ENCODE assay signal across 19 cellular contexts in the genomic region with DNA sequence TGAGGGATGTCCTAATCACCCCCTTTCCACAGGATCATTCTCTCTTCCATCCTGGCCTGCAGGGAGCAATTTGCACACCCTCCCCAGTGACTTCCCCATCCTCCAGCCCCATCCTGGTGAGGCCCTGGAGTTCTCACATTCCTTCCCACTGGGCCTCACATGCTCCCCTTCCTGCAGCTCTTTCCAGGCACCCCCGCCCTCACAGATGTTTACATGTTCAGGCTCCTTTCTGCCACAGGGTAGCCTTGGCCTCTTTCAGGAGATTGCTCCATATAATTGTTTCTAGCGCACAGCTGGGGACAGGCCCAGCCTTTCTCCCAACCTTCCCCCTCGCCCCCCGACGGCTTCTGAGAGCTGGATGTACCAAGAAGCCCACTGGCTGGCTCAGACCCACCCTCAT.
DNase-seq lines count a peak whose midpoint lies in the region; ATAC-seq and TF ChIP-seq lines count a peak whose summit lies in the region.
"Had no signal": no experiment of that assay in that cellular context is flagged by ENCODE, and none has a peak within 500 bp of the region (broad histone marks: within the 10 kb centered on the region; RNA-seq: fewer than 3 reads in every experiment).

No MANE protein-coding gene starts in this region.

- peaks cover 4% of the 10 kb centered on the region for H3K27me3 Mint-ChIP-seq in endothelial cell (ENCODE audit: unreplicated experiment)
- H3K27me3 Mint-ChIP-seq: activated CD4-positive, alpha-beta memory T cell treated with anti-CD3 and anti-CD28 coated beads, Interleukin-2, amount 10 ng/mL, durations not matched to agents 7 days and 5 days; IgD-negative memory B cell had no signal

- no peak overlapping the region for H3K4me3 ChIP-seq in ovary
- H3K4me3 ChIP-seq: ascending aorta, smooth muscle cell, vagina had no signal

- H3K27ac Mint-ChIP-seq in endothelial cell (ENCODE audit: unreplicated experiment): no peak overlapping the region
- H3K27ac Mint-ChIP-seq: activated CD4-positive, alpha-beta memory T cell treated with anti-CD3 and anti-CD28 coated beads, Interleukin-2, amount 10 ng/mL, durations not matched to agents 7 days and 5 days had no signal

- 15 to 55% (median 26%) methylated on average over 5 of the region's 5 CpGs for WGBS in ovary, 3 donors

- H3K36me3 Mint-ChIP-seq in endothelial cell (ENCODE audit: low read depth, unreplicated experiment): no peaks in the 10 kb centered on the region
- H3K36me3 Mint-ChIP-seq: IgD-negative memory B cell had no signal

- no peak for TF ChIP-seq POLR2A in ovary (IDR thresholded peaks at IDR 0.05)

- peak overlapping the region; percentile 25 to 74 for H3K27ac ChIP-seq in ovary
- H3K27ac ChIP-seq: vagina had no signal

- 0 out of 2 replicates have a peak overlapping the region, but pooled peaks have one; percentile 1 for H3K9ac ChIP-seq in ES-I3 (ENCODE audit: low read depth, low read length)

- no peaks in the 10 kb centered on the region for H3K9me3 ChIP-seq in ES-I3 (ENCODE audit: control insufficient read depth, insufficient read depth, low read length)
- no peaks in the 10 kb centered on the region for H3K9me3 ChIP-seq in ovary
- H3K9me3 ChIP-seq: ascending aorta, vagina had no signal

- H3K4me3 Mint-ChIP-seq in endothelial cell (ENCODE audit: unreplicated experiment): no peak overlapping the region
- H3K4me3 Mint-ChIP-seq: activated CD4-positive, alpha-beta memory T cell treated with anti-CD3 and anti-CD28 coated beads, Interleukin-2, amount 10 ng/mL, durations not matched to agents 7 days and 5 days; IgD-negative memory B cell had no signal

- intact Hi-C loops in ovary (cut with DNase I): loop anchor here in 2 of 4 donors (10.0 kb wide), 2 partner anchors 286 to 506 kb away; a partner anchor contains a TSS

- H3K4me1 Mint-ChIP-seq in endothelial cell (ENCODE audit: unreplicated experiment): peaks cover 10% of the 10 kb centered on the region

- no peaks in the 10 kb centered on the region for H3K27me3 ChIP-seq in ovary
- H3K27me3 ChIP-seq: ascending aorta, vagina had no signal

- DNase-seq in RPMI7951 (ENCODE audit: low read depth): peak; percentile 46
- DNase-seq in fibroblast of peridontal ligament (ENCODE audit: extremely low read depth): peak; percentile 46
- DNase-seq in ovary: peak; percentile 80 to 87 (median 85)
- no peak for DNase-seq in endothelial cell (ENCODE audit: low spot score)
- DNase-seq in RPMI8226: no peak
- DNase-seq: activated CD4-positive, alpha-beta memory T cell treated with anti-CD3 and anti-CD28 coated beads, Interleukin-2, amount 10 ng/mL, durations not matched to agents 7 days and 5 days; DMS 273 treated with DMSO at 0.1 percent for 48 hours; mammary epithelial cell; NCI-H1105 treated with DMSO at 0.1 percent for 48 hours; NK-92 treated with Interleukin-12 subunit alpha and Interleukin-12 subunit beta, amount 100 ng/mL, for 24 hours; nucleus accumbens; stimulated activated naive CD4-positive, alpha-beta T cell treated with Interleukin-2 at 50 U/mL for 16 hours had no signal

- H3K9me3 Mint-ChIP-seq in endothelial cell (ENCODE audit: unreplicated experiment): no peaks in the 10 kb centered on the region
- H3K9me3 Mint-ChIP-seq: activated CD4-positive, alpha-beta memory T cell treated with anti-CD3 and anti-CD28 coated beads, Interleukin-2, amount 10 ng/mL, durations not matched to agents 7 days and 5 days; IgD-negative memory B cell had no signal

- TF ChIP-seq CTCF in ovary (IDR thresholded peaks at IDR 0.05) (no peak), endothelial cell (IDR thresholded peaks at IDR 0.05; ENCODE audit: unreplicated experiment) (no peak)

- H3K36me3 ChIP-seq in ES-I3 (ENCODE audit: insufficient read depth, low read length): no peaks in the 10 kb centered on the region
- no peaks in the 10 kb centered on the region for H3K36me3 ChIP-seq in ovary
- H3K36me3 ChIP-seq: ascending aorta, vagina had no signal

- ATAC-seq in GM21576 (IDR thresholded peaks at IDR 0.05; ENCODE audit: unreplicated experiment) (no peak), GM21381 (IDR thresholded peaks at IDR 0.05; ENCODE audit: unreplicated experiment) (no peak)

- TF ChIP-seq EP300 in ovary (IDR thresholded peaks at IDR 0.05): no peak

- H3K4me1 ChIP-seq in ES-I3 (ENCODE audit: insufficient read depth, low read length): peaks cover 37% of the 10 kb centered on the region
- peaks cover 18% of the 10 kb centered on the region for H3K4me1 ChIP-seq in ovary (ENCODE audit: insufficient read depth)

Comparison
In these comparisons a context has a peak if more than half of its experiments do, and no peak if none do; other contexts are left out.
1. DNase-seq: peak in RPMI7951 (single experiment), fibroblast of peridontal ligament (single experiment) and ovary (5 of 5); none in endothelial cell (single experiment) and RPMI8226 (single experiment).